In the genomic region with DNA sequence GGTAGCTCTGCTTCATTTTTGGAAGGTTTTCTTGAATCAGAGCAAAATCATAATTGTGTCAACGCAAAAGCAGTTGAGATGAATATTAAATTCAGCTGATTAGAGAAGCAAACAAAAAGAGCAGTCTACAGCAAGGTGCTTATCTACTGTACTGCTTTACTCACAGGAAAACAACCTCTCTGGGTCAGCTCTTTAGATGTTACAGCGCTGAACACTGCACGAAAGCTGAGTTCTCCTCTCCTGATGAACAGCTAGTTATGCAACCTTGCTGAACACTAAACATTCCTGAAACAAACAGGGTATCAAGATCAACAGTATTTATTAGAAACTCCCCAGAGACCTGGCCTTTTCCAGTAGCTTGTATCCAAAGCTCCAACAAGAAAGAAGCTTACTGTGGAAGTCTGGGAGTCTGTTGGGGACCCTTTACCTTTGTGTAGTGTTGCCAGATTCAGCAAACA, we compare ENCODE assay signal across 15 cellular contexts. TPM values are rescaled to one million over a fixed set of nuclear protein-coding genes. Genes with fewer than 3 reads are reported as not detected.
DNase-seq lines count a peak whose midpoint lies in the region; ATAC-seq and TF ChIP-seq lines count a peak whose summit lies in the region.
"Had no signal": no experiment of that assay in that cellular context is flagged by ENCODE, and none has a peak within 500 bp of the region (broad histone marks: within the 10 kb centered on the region; RNA-seq: fewer than 3 reads in every experiment).

No MANE protein-coding gene starts in this region.

- intact Hi-C loops in CD8-positive, alpha-beta T cell (cut with DNase I, micrococcal nuclease): no loop called here
- intact Hi-C loops in activated CD4-positive, alpha-beta T cell treated with anti-CD3 and anti-CD28 coated beads, Interleukin-2, amount 10 ng/mL, durations not matched to agents 24 days and 14 days (cut with micrococcal nuclease): no loop called here

- no peaks in the 10 kb centered on the region for H3K9me3 Mint-ChIP-seq in CD8-positive, alpha-beta T cell
- H3K9me3 Mint-ChIP-seq in HFFc6 (no peaks in the 10 kb centered on the region), WTC11 (0 out of 2 replicates have a peak, but pooled peaks cover 4% of the 10 kb centered on the region)
- H3K9me3 Mint-ChIP-seq in activated CD4-positive, alpha-beta T cell treated with anti-CD3 and anti-CD28 coated beads, Interleukin-2, amount 10 ng/mL, durations not matched to agents 24 days and 14 days: no peaks in the 10 kb centered on the region
- H3K9me3 Mint-ChIP-seq: activated T-cell treated with anti-CD3 and anti-CD28 coated beads, Interleukin-2, amount 50 U/mL, for 72 hours had no signal

- peaks cover 6% of the 10 kb centered on the region for H3K36me3 Mint-ChIP-seq in CD8-positive, alpha-beta T cell
- H3K36me3 Mint-ChIP-seq in HFFc6 (ENCODE audit: low read depth) (peaks cover 1% of the 10 kb centered on the region; the same call in 1 of the 2 replicates), WTC11 (peaks cover 2% of the 10 kb centered on the region; the same call in 1 of the 2 replicates)
- H3K36me3 Mint-ChIP-seq in activated CD4-positive, alpha-beta T cell treated with anti-CD3 and anti-CD28 coated beads, Interleukin-2, amount 10 ng/mL, durations not matched to agents 24 days and 14 days (ENCODE audit: low read depth): peaks cover under 1% of the 10 kb centered on the region
- H3K36me3 Mint-ChIP-seq: activated naive CD8-positive, alpha-beta T cell had no signal

- peak overlapping the region; percentile 0 for H3K27ac Mint-ChIP-seq in CD8-positive, alpha-beta T cell
- peak overlapping the region; percentile 6; the same call in 1 of the 2 replicates for H3K27ac Mint-ChIP-seq in HFFc6
- H3K27ac Mint-ChIP-seq in WTC11: peak overlapping the region; percentile 29
- H3K27ac Mint-ChIP-seq in activated CD4-positive, alpha-beta T cell treated with anti-CD3 and anti-CD28 coated beads, Interleukin-2, amount 10 ng/mL, durations not matched to agents 24 days and 14 days: no peak overlapping the region
- H3K27ac Mint-ChIP-seq: activated CD8-positive, alpha-beta T cell treated with anti-CD3 and anti-CD28 coated beads, Interleukin-2, amount 10 ng/mL, durations not matched to agents 7 days and 5 days; activated naive CD8-positive, alpha-beta T cell; activated T-cell treated with anti-CD3 and anti-CD28 coated beads, Interleukin-2, amount 50 U/mL, for 72 hours had no signal

- no peak for ATAC-seq in CD8-positive, alpha-beta T cell
- ATAC-seq in WTC11: no peak
- ATAC-seq: activated CD8-positive, alpha-beta T cell treated with anti-CD3 and anti-CD28 coated beads, Interleukin-2, amount 10 ng/mL, durations not matched to agents 7 days and 5 days; activated T-cell treated with anti-CD3 and anti-CD28 coated beads, Interleukin-2, amount 50 U/mL, for 72 hours; body of pancreas had no signal

- no peak for TF ChIP-seq CTCF in CD8-positive, alpha-beta T cell (IDR thresholded peaks at IDR 0.05)
- TF ChIP-seq CTCF in HFFc6 (IDR thresholded peaks at IDR 0.05) (no peak), WTC11 (IDR thresholded peaks at IDR 0.05) (no peak), foreskin fibroblast (IDR thresholded peaks at IDR 0.05; ENCODE audit: low read depth, low read length) (no peak)

- whole genome bisulfite sequencing in mesodermal cell (ENCODE audit: insufficient coverage in 2 of 2), 2 experiments: 92 to 100% methylated on average over 2 to 3 of the region's 3 CpGs

- no peaks in the 10 kb centered on the region for H3K4me1 ChIP-seq in CD8-positive, alpha-beta T cell (ENCODE audit: insufficient read depth, low read length)
- H3K4me1 ChIP-seq in mesodermal cell (ENCODE audit: control insufficient read depth, insufficient read depth, low read length, poor library complexity, severe bottlenecking): peaks cover 15% of the 10 kb centered on the region

- H3K4me3 Mint-ChIP-seq in CD8-positive, alpha-beta T cell: no peak overlapping the region
- H3K4me3 Mint-ChIP-seq in HFFc6 (no peak overlapping the region), WTC11 (no peak overlapping the region)
- H3K4me3 Mint-ChIP-seq in activated CD4-positive, alpha-beta T cell treated with anti-CD3 and anti-CD28 coated beads, Interleukin-2, amount 10 ng/mL, durations not matched to agents 24 days and 14 days: no peak overlapping the region
- H3K4me3 Mint-ChIP-seq: activated CD8-positive, alpha-beta T cell treated with anti-CD3 and anti-CD28 coated beads, Interleukin-2, amount 10 ng/mL, durations not matched to agents 7 days and 5 days; activated naive CD8-positive, alpha-beta T cell; activated T-cell treated with anti-CD3 and anti-CD28 coated beads, Interleukin-2, amount 50 U/mL, for 72 hours had no signal

- no peak overlapping the region for H3K4me3 ChIP-seq in CD8-positive, alpha-beta T cell (ENCODE audit: low read depth, low read length)
- H3K4me3 ChIP-seq in mesodermal cell (ENCODE audit: extremely low read depth, insufficient read depth, low read length, poor library complexity, severe bottlenecking): no peak overlapping the region
- no peak overlapping the region for H3K4me3 ChIP-seq in foreskin fibroblast (ENCODE audit: low read depth in 1 of 2, low read length in 2 of 2)
- H3K4me3 ChIP-seq: body of pancreas had no signal

- H3K27me3 ChIP-seq in CD8-positive, alpha-beta T cell (ENCODE audit: insufficient read depth, low read length): no peaks in the 10 kb centered on the region
- H3K27me3 ChIP-seq: body of pancreas had no signal

- CTCF ChIA-PET in CD8-positive, alpha-beta T cell (lab: Charles Lee): interaction anchor here (1.5 kb wide), 1 partner anchor 8 kb away, joined by 11 read pairs; no protein-coding TSS in a partner anchor
- CTCF ChIA-PET in WTC11 (lab: Charles Lee): interaction anchor here (1.1 kb wide), 2 partner anchors 8 to 44 kb away, joined by 3 to 4 read pairs; no protein-coding TSS in a partner anchor

- no peaks in the 10 kb centered on the region for H3K27me3 Mint-ChIP-seq in CD8-positive, alpha-beta T cell (ENCODE audit: low read depth)
- H3K27me3 Mint-ChIP-seq in HFFc6 (ENCODE audit: insufficient read depth) (no peaks in the 10 kb centered on the region), WTC11 (ENCODE audit: low read depth) (no peaks in the 10 kb centered on the region)
- H3K27me3 Mint-ChIP-seq in activated CD4-positive, alpha-beta T cell treated with anti-CD3 and anti-CD28 coated beads, Interleukin-2, amount 10 ng/mL, durations not matched to agents 24 days and 14 days: no peaks in the 10 kb centered on the region
- H3K27me3 Mint-ChIP-seq: activated naive CD8-positive, alpha-beta T cell had no signal

- no peaks in the 10 kb centered on the region for H3K9me3 ChIP-seq in CD8-positive, alpha-beta T cell (ENCODE audit: low read length)
- no peaks in the 10 kb centered on the region for H3K9me3 ChIP-seq in mesodermal cell (ENCODE audit: control insufficient read depth, low read length)
- H3K9me3 ChIP-seq: body of pancreas had no signal

- H3K27ac ChIP-seq in CD8-positive, alpha-beta T cell (ENCODE audit: low read depth, low read length): no peak overlapping the region
- H3K27ac ChIP-seq in mesodermal cell (ENCODE audit: low read depth, low read length, severe bottlenecking): peak overlapping the region; percentile 3
- H3K27ac ChIP-seq: parathyroid adenoma had no signal

- H3K36me3 ChIP-seq in CD8-positive, alpha-beta T cell (ENCODE audit: insufficient read depth, low read length): no peaks in the 10 kb centered on the region
- H3K36me3 ChIP-seq in mesodermal cell (ENCODE audit: control insufficient read depth, insufficient read depth, low read length): peaks cover 3% of the 10 kb centered on the region

- POLR2A ChIA-PET in CD8-positive, alpha-beta T cell (lab: Charles Lee): interaction anchor here (0.9 kb wide), 1 partner anchor 286 kb away, joined by 3 read pairs; no protein-coding TSS in a partner anchor
- POLR2A ChIA-PET in WTC11 (lab: Charles Lee): no interaction called here

- peaks cover 14% of the 10 kb centered on the region for H3K4me1 Mint-ChIP-seq in CD8-positive, alpha-beta T cell (ENCODE audit: low read depth)
- H3K4me1 Mint-ChIP-seq in HFFc6 (ENCODE audit: low read depth) (peaks cover 30% of the 10 kb centered on the region), WTC11 (peaks cover 4% of the 10 kb centered on the region)
- peaks cover 6% of the 10 kb centered on the region for H3K4me1 Mint-ChIP-seq in activated CD4-positive, alpha-beta T cell treated with anti-CD3 and anti-CD28 coated beads, Interleukin-2, amount 10 ng/mL, durations not matched to agents 24 days and 14 days

- no peak for DNase-seq in CD8-positive, alpha-beta T cell
- DNase-seq in HFFc6 (no peak), WTC11 (ENCODE audit: low spot score) (no peak), foreskin fibroblast (no peak), NCI-H446 treated with DMSO at 0.1 percent for 48 hours (lab: John Stamatoyannopoulos, UW) (no peak), GF-D8 (lab: John Stamatoyannopoulos, UW) (no peak)
- DNase-seq in activated CD4-positive, alpha-beta T cell treated with anti-CD3 and anti-CD28 coated beads, Interleukin-2, amount 10 ng/mL, durations not matched to agents 24 days and 14 days: no peak
- DNase-seq: activated CD8-positive, alpha-beta T cell treated with anti-CD3 and anti-CD28 coated beads, Interleukin-2, amount 10 ng/mL, durations not matched to agents 7 days and 5 days; activated T-cell treated with anti-CD3 and anti-CD28 coated beads, Interleukin-2, amount 50 U/mL, for 72 hours; body of pancreas; Calu3; stimulated activated CD4-positive, alpha-beta T cell treated with anti-CD3 and anti-CD28 coated beads, Interleukin-4, amount 100 ng/mL, for 1 hour had no signal

TF ChIP-seq in WTC11, 78 proteins besides CTCF, POLR2A, EP300 and RAD21 (continues in another document):
- no peak for TF ChIP-seq JAZF1 (CRISPR knock-in tag; IDR thresholded peaks at IDR 0.05)
- TF ChIP-seq, protein P1, sequence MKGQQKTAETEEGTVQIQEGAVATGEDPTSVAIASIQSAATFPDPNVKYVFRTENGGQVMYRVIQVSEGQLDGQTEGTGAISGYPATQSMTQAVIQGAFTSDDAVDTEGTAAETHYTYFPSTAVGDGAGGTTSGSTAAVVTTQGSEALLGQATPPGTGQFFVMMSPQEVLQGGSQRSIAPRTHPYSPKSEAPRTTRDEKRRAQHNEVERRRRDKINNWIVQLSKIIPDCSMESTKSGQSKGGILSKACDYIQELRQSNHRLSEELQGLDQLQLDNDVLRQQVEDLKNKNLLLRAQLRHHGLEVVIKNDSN (CRISPR knock-in tag; IDR thresholded peaks at IDR 0.05): no peak

RNA-seq across cellular contexts. Expression of a gene that starts 41.3 kb away (rescaled TPM):
- 1 to 10 TPM; 6.0 to 7.1 TPM for total RNA-seq in CD8-positive, alpha-beta T cell
- 10 to 100 TPM; 20.0 to 29.4 (median 26.0) TPM for total RNA-seq in HFFc6 (2021; fragmentation: NEBNext Ultra II Directional; extraction: Animal tissue kit (Norgen Biotek cat#: 25700))
- total RNA-seq in WTC11 (2021): 33.3 to 40.1 TPM (median 34.8 TPM) in 3 replicates
- polyA plus RNA-seq in mesodermal cell (2013, experiment 1 of 2): 31.7 TPM
- 36.6 TPM for polyA plus RNA-seq in mesodermal cell (2013, experiment 2 of 2)
- 24.0 and 24.2 TPM in 2 replicates for total RNA-seq in activated CD4-positive, alpha-beta T cell treated with anti-CD3 and anti-CD28 coated beads, Interleukin-2, amount 10 ng/mL, durations not matched to agents 24 days and 14 days
